ENCODE assay signal across 8 cellular contexts in genomic region chr12:103930787-103931536, GRCh38. TPM values are rescaled to one million over a fixed set of nuclear protein-coding genes. Genes with fewer than 3 reads are reported as not detected.
DNase-seq lines count a peak whose midpoint lies in the region; ATAC-seq and TF ChIP-seq lines count a peak whose summit lies in the region.

No MANE protein-coding gene starts in this region.

- intact Hi-C loops in activated CD4-positive, alpha-beta T cell treated with anti-CD3 and anti-CD28 coated beads, Interleukin-2, amount 10 ng/mL, durations not matched to agents 24 days and 14 days (cut with micrococcal nuclease): loop anchor here (1.0 to 2.0 kb wide), 7 partner anchors 16 to 206 kb away; partner anchors contain the start of genes HCFC2 and TDG

- no peaks in the 10 kb centered on the region for H3K9me3 ChIP-seq in subcutaneous abdominal adipose tissue (ENCODE audit: control insufficient read depth in 5 of 5, low read length in 5 of 5)

- no peak for DNase-seq in BJ (ENCODE audit: low read depth)
- DNase-seq in HL-60 (ENCODE audit: low read depth in 1 of 2, low spot score in 1 of 2): peak in 1 of 2 experiments; percentile 37
- DNase-seq in activated CD4-positive, alpha-beta T cell treated with anti-CD3 and anti-CD28 coated beads, Interleukin-2, amount 10 ng/mL, durations not matched to agents 24 days and 14 days: peak; percentile 73
- DNase-seq in epithelial cell of esophagus (ENCODE audit: low read depth): peak; percentile 33
- no peak for DNase-seq in mesothelial cell of epicardium (ENCODE audit: low spot score in 2 of 2, unreplicated experiment in 2 of 2)
- DNase-seq in effector CD4-positive, alpha-beta T cell: no peak

- peaks cover 65% of the 10 kb centered on the region for H3K4me1 Mint-ChIP-seq in activated CD4-positive, alpha-beta T cell treated with anti-CD3 and anti-CD28 coated beads, Interleukin-2, amount 10 ng/mL, durations not matched to agents 24 days and 14 days
- peaks cover 49% of the 10 kb centered on the region for H3K4me1 Mint-ChIP-seq in mesothelial cell of epicardium

- peaks cover 10 to 69% (median 65%) of the 10 kb centered on the region in 5 donors for H3K4me1 ChIP-seq in subcutaneous abdominal adipose tissue (ENCODE audit: control insufficient read depth in 5 of 5, insufficient read depth in 5 of 5, low read length in 5 of 5)

- TF ChIP-seq CTCF in BJ (IDR thresholded peaks at IDR 0.05; ENCODE audit: insufficient read depth, low read depth, low read length) (no peak), HL-60 (IDR thresholded peaks at IDR 0.05; ENCODE audit: insufficient read depth, low read length) (no peak), epithelial cell of esophagus (IDR thresholded peaks at IDR 0.05; ENCODE audit: insufficient read depth, low read depth, low read length, missing control alignments) (no peak), mesothelial cell of epicardium (IDR thresholded peaks at IDR 0.05; ENCODE audit: unreplicated experiment) (no peak)

- H3K36me3 Mint-ChIP-seq in activated CD4-positive, alpha-beta T cell treated with anti-CD3 and anti-CD28 coated beads, Interleukin-2, amount 10 ng/mL, durations not matched to agents 24 days and 14 days (ENCODE audit: low read depth): peaks cover 59% of the 10 kb centered on the region
- H3K36me3 Mint-ChIP-seq in mesothelial cell of epicardium: peaks cover 20% of the 10 kb centered on the region

- H3K27me3 Mint-ChIP-seq in activated CD4-positive, alpha-beta T cell treated with anti-CD3 and anti-CD28 coated beads, Interleukin-2, amount 10 ng/mL, durations not matched to agents 24 days and 14 days: peaks cover 3% of the 10 kb centered on the region
- H3K27me3 Mint-ChIP-seq in mesothelial cell of epicardium (ENCODE audit: low read depth): peaks cover 3% of the 10 kb centered on the region

- H3K4me3 ChIP-seq in BJ (ENCODE audit: low read depth, low read length) (peak overlapping the region; percentile 95), HL-60 (replicated peaks; ENCODE audit: insufficient read depth, low read length) (peak overlapping the region; percentile 87), epithelial cell of esophagus (ENCODE audit: low read length) (peak overlapping the region; percentile 94), subcutaneous abdominal adipose tissue (ENCODE audit: low read depth in 1 of 5, low read length in 5 of 5) (peak overlapping the region; percentile 84 to 94 (median 88))

- H3K27ac Mint-ChIP-seq in activated CD4-positive, alpha-beta T cell treated with anti-CD3 and anti-CD28 coated beads, Interleukin-2, amount 10 ng/mL, durations not matched to agents 24 days and 14 days: peak overlapping the region; percentile 99
- peak overlapping the region; percentile 100 for H3K27ac Mint-ChIP-seq in mesothelial cell of epicardium

- H3K9ac ChIP-seq in subcutaneous abdominal adipose tissue (ENCODE audit: low read length in 5 of 5): peak overlapping the region; percentile 64 to 91 (median 83)

- H3K27me3 ChIP-seq in BJ (ENCODE audit: control insufficient read depth, insufficient read depth, low read length) (no peaks in the 10 kb centered on the region), HL-60 (ENCODE audit: insufficient read depth, poor library complexity, severe bottlenecking) (no peaks in the 10 kb centered on the region), subcutaneous abdominal adipose tissue (ENCODE audit: control insufficient read depth in 5 of 5, insufficient read depth in 4 of 5, low read length in 5 of 5) (no peaks in the 10 kb centered on the region)

- POLR2A ChIA-PET in BJ (lab: Charles Lee): no interaction called here

- H3K9me3 Mint-ChIP-seq in activated CD4-positive, alpha-beta T cell treated with anti-CD3 and anti-CD28 coated beads, Interleukin-2, amount 10 ng/mL, durations not matched to agents 24 days and 14 days: peaks cover 3% of the 10 kb centered on the region
- no peaks in the 10 kb centered on the region for H3K9me3 Mint-ChIP-seq in mesothelial cell of epicardium

- H3K4me3 Mint-ChIP-seq in activated CD4-positive, alpha-beta T cell treated with anti-CD3 and anti-CD28 coated beads, Interleukin-2, amount 10 ng/mL, durations not matched to agents 24 days and 14 days: peak overlapping the region; percentile 90
- H3K4me3 Mint-ChIP-seq in mesothelial cell of epicardium: peak overlapping the region; percentile 80

- no peak for ATAC-seq in HG03342 (IDR thresholded peaks at IDR 0.05; ENCODE audit: unreplicated experiment)

- CTCF ChIA-PET in BJ (lab: Yijun Ruan, JAX): interaction anchor here (1.9 kb wide), 1 partner anchor 47 kb away, joined by 8 read pairs; no protein-coding TSS in a partner anchor

- H3K27ac ChIP-seq in HL-60 (replicated peaks): peak overlapping the region; percentile 93
- H3K27ac ChIP-seq in subcutaneous abdominal adipose tissue (ENCODE audit: low read depth, low read length): peak overlapping the region; percentile 95

- H3K36me3 ChIP-seq in BJ (ENCODE audit: control insufficient read depth, insufficient read depth, low read length): peaks cover 4% of the 10 kb centered on the region
- peaks cover 22 to 33% (median 23%) of the 10 kb centered on the region in 5 donors for H3K36me3 ChIP-seq in subcutaneous abdominal adipose tissue (ENCODE audit: control insufficient read depth in 5 of 5, insufficient read depth in 5 of 5, low read length in 5 of 5)

RNA-seq across cellular contexts. Expression of gene HSP90B1, which starts 0.8 kb away (rescaled TPM):
- 272 and 613 TPM in 2 replicates for polyA plus RNA-seq in BJ (2011; rRNA removed)
- 101 and 115 TPM in 2 replicates for polyA minus RNA-seq in BJ (2011; rRNA and poly(A)+ RNA removed)
- total RNA-seq in activated CD4-positive, alpha-beta T cell treated with anti-CD3 and anti-CD28 coated beads, Interleukin-2, amount 10 ng/mL, durations not matched to agents 24 days and 14 days: 449 and 457 TPM in 2 replicates
- 765 to 795 TPM (median 788 TPM) in 3 replicates for total RNA-seq in mesothelial cell of epicardium

RNA-seq across cellular contexts. Expression of gene TDG, which starts 34.7 kb away (rescaled TPM):
- polyA plus RNA-seq in BJ (2011; rRNA removed): 10.4 and 20.2 TPM in 2 replicates
- polyA minus RNA-seq in BJ (2011; rRNA and poly(A)+ RNA removed): 5.8 and 6.0 TPM in 2 replicates
- 74.5 and 76.4 TPM in 2 replicates for total RNA-seq in activated CD4-positive, alpha-beta T cell treated with anti-CD3 and anti-CD28 coated beads, Interleukin-2, amount 10 ng/mL, durations not matched to agents 24 days and 14 days
- total RNA-seq in mesothelial cell of epicardium: 46.2 to 48.5 TPM (median 48.2 TPM) in 3 replicates

Comparison
In these comparisons a context has a peak if more than half of its experiments do, and no peak if none do; other contexts are left out.
1. DNase-seq: peak in activated CD4-positive, alpha-beta T cell treated with anti-CD3 and anti-CD28 coated beads, Interleukin-2, amount 10 ng/mL, durations not matched to agents 24 days and 14 days (single experiment) and epithelial cell of esophagus (single experiment); none in BJ (single experiment), mesothelial cell of epicardium (0 of 2) and effector CD4-positive, alpha-beta T cell (single experiment).
2. Peak in every context shown above with its lines, with median percentiles within 50 percentile points of each other: H3K4me3 ChIP-seq.